In genomic region chr16:28924762-28925385, GRCh38 we compare ENCODE assay signal across 1 cellular context.
A peak's percentile ranks its signal among the peaks of the same experiment; 100 is the strongest.
TF ChIP-seq lines count a peak whose summit lies in the region.

TSS of gene RABEP2 (minus strand) at chr16:28925238. CDS start at chr16:28925163, 75 bp downstream.

TF ChIP-seq in HepG2, 621 proteins besides CTCF, POLR2A, EP300 and RAD21 (continued from another document and continues in another):
- TF ChIP-seq TFDP1 (CRISPR knock-in tag; IDR thresholded peaks at IDR 0.05; ENCODE audit: borderline replicate concordance): no peak; the same call in 1 of the 2 replicates
- no peak for TF ChIP-seq HINFP (CRISPR knock-in tag; IDR thresholded peaks at IDR 0.05; ENCODE audit: low read depth)
- TF ChIP-seq ZFYVE20 (CRISPR knock-in tag; IDR thresholded peaks at IDR 0.05; ENCODE audit: borderline replicate concordance, low read depth): peak; percentile 84; the same call in 1 of the 2 replicates
- TF ChIP-seq ZNF598 (CRISPR knock-in tag; IDR thresholded peaks at IDR 0.05; ENCODE audit: borderline replicate concordance): 0 out of 2 replicates have a peak, but pooled peaks have one; percentile 12
- TF ChIP-seq PRDM15 (CRISPR knock-in tag; IDR thresholded peaks at IDR 0.05): peak; percentile 62
- TF ChIP-seq FUBP1 (CRISPR knock-in tag; IDR thresholded peaks at IDR 0.05; ENCODE audit: borderline replicate concordance): no peak
- TF ChIP-seq FOSL1 (CRISPR knock-in tag; IDR thresholded peaks at IDR 0.05; ENCODE audit: borderline replicate concordance): no peak
- peak; percentile 89 for TF ChIP-seq ARID4A (CRISPR knock-in tag; IDR thresholded peaks at IDR 0.05; ENCODE audit: borderline replicate concordance)
- peak; percentile 75 for TF ChIP-seq SP5 (CRISPR knock-in tag; IDR thresholded peaks at IDR 0.05; ENCODE audit: borderline replicate concordance, low read depth)
- no peak for TF ChIP-seq NONO (IDR thresholded peaks at IDR 0.05)
- TF ChIP-seq NONO (CRISPR knock-in tag; conservative IDR thresholded peaks at IDR 0.05): peak; percentile 56; the same call in 1 of the 2 replicates
- TF ChIP-seq ZNF644 (CRISPR knock-in tag; IDR thresholded peaks at IDR 0.05; ENCODE audit: low read depth): no peak
- no peak for TF ChIP-seq SETDB1 (CRISPR knock-in tag; IDR thresholded peaks at IDR 0.05; ENCODE audit: borderline replicate concordance)
- no peak for TF ChIP-seq ARNT2 (CRISPR knock-in tag; IDR thresholded peaks at IDR 0.05; ENCODE audit: low read depth)
- TF ChIP-seq ZNF552 (CRISPR knock-in tag; IDR thresholded peaks at IDR 0.05; ENCODE audit: borderline replicate concordance): no peak
- TF ChIP-seq AKAP8 (CRISPR knock-in tag; IDR thresholded peaks at IDR 0.05): peak; percentile 71
- TF ChIP-seq ZBTB38 (CRISPR knock-in tag; IDR thresholded peaks at IDR 0.05): peak; percentile 6; the same call in 1 of the 2 replicates
- TF ChIP-seq CHCHD3 (CRISPR knock-in tag; IDR thresholded peaks at IDR 0.05): no peak
- TF ChIP-seq ZNF768 (CRISPR knock-in tag; IDR thresholded peaks at IDR 0.05): no peak
- no peak for TF ChIP-seq ATF6 (CRISPR knock-in tag; conservative IDR thresholded peaks at IDR 0.05)
- TF ChIP-seq SP4 (CRISPR knock-in tag; IDR thresholded peaks at IDR 0.05): peak; percentile 89
- no peak; the same call in 1 of the 2 replicates for TF ChIP-seq ZMAT3 (CRISPR knock-in tag; conservative IDR thresholded peaks at IDR 0.05)
- TF ChIP-seq PAX8 (CRISPR knock-in tag; IDR thresholded peaks at IDR 0.05; ENCODE audit: borderline replicate concordance): no peak
- no peak for TF ChIP-seq KDM3A (CRISPR knock-in tag; IDR thresholded peaks at IDR 0.05; ENCODE audit: low read depth)
- no peak; the same call in 1 of the 2 replicates for TF ChIP-seq ZNF564 (CRISPR knock-in tag; IDR thresholded peaks at IDR 0.05)
- TF ChIP-seq ZNF143 (CRISPR knock-in tag; IDR thresholded peaks at IDR 0.05): no peak
- peak; percentile 84 for TF ChIP-seq DNMT1 (CRISPR knock-in tag; IDR thresholded peaks at IDR 0.05)
- TF ChIP-seq ZNF605 (CRISPR knock-in tag; IDR thresholded peaks at IDR 0.05): no peak
- no peak for TF ChIP-seq MED1 (CRISPR knock-in tag; IDR thresholded peaks at IDR 0.05)
- no peak for TF ChIP-seq PRDM10 (CRISPR knock-in tag; IDR thresholded peaks at IDR 0.05; ENCODE audit: low read depth)
- no peak for TF ChIP-seq ZBTB10 (CRISPR knock-in tag; IDR thresholded peaks at IDR 0.05; ENCODE audit: borderline replicate concordance)
- TF ChIP-seq BORCS8-MEF2B (CRISPR knock-in tag; IDR thresholded peaks at IDR 0.05): no peak
- 0 out of 2 replicates have a peak, but pooled peaks have one; percentile 15 for TF ChIP-seq SRY (CRISPR knock-in tag; IDR thresholded peaks at IDR 0.05)
- TF ChIP-seq KLF11 (CRISPR knock-in tag; IDR thresholded peaks at IDR 0.05): no peak
- no peak for TF ChIP-seq RNF2 (conservative IDR thresholded peaks at IDR 0.05; ENCODE audit: low read depth)
- TF ChIP-seq HNF4G (IDR thresholded peaks at IDR 0.05; ENCODE audit: borderline replicate concordance, low read depth, low read length): peak; percentile 66; the same call in 1 of the 2 replicates
- no peak for TF ChIP-seq HNF4G (CRISPR knock-in tag; IDR thresholded peaks at IDR 0.05; ENCODE audit: borderline replicate concordance, low read depth)
- TF ChIP-seq MEIS2 (CRISPR knock-in tag; IDR thresholded peaks at IDR 0.05): peak; percentile 88; the same call in 1 of the 2 replicates
